1 cellular context compared by ENCODE assay signal in genomic region chr4:33262809-33263208, GRCh38.
TF ChIP-seq lines count a peak whose summit lies in the region.

No MANE protein-coding gene starts in this region.

TF ChIP-seq in WTC11, 78 proteins besides CTCF, POLR2A, EP300 and RAD21 (continued from another document):
- TF ChIP-seq ZBTB43 (CRISPR knock-in tag; IDR thresholded peaks at IDR 0.05) (no peak), E2F5 (CRISPR knock-in tag; IDR thresholded peaks at IDR 0.05) (no peak), NR2C2 (CRISPR knock-in tag; IDR thresholded peaks at IDR 0.05) (no peak), ESRRA (CRISPR knock-in tag; IDR thresholded peaks at IDR 0.05; ENCODE audit: borderline replicate concordance) (no peak), E2F4 (CRISPR knock-in tag; IDR thresholded peaks at IDR 0.05; ENCODE audit: borderline replicate concordance, low read depth) (no peak), ZNF263 (CRISPR knock-in tag; IDR thresholded peaks at IDR 0.05; ENCODE audit: low read depth) (no peak), ELF4 (CRISPR knock-in tag; IDR thresholded peaks at IDR 0.05; ENCODE audit: low read depth) (no peak), ZBTB21 (CRISPR knock-in tag; IDR thresholded peaks at IDR 0.05; ENCODE audit: borderline replicate concordance) (no peak), ZNF317 (CRISPR knock-in tag; IDR thresholded peaks at IDR 0.05; ENCODE audit: borderline replicate concordance, low read depth) (no peak)
TF ChIP-seq in WTC11: peak in this region for 0.
